15 cellular contexts compared by ENCODE assay signal in genomic region chr2:26754972-26755670, GRCh38. TPM values are rescaled to one million over a fixed set of nuclear protein-coding genes. Genes with fewer than 3 reads are reported as not detected.
A peak's percentile ranks its signal among the peaks of the same experiment; 100 is the strongest.
DNase-seq lines count a peak whose midpoint lies in the region; ATAC-seq and TF ChIP-seq lines count a peak whose summit lies in the region.
"Had no signal": no experiment of that assay in that cellular context is flagged by ENCODE, and none has a peak within 500 bp of the region (broad histone marks: within the 10 kb centered on the region; RNA-seq: fewer than 3 reads in every experiment).

No MANE protein-coding gene starts in this region.

- no peak overlapping the region for H3K4me3 ChIP-seq in Caco-2 (ENCODE audit: low read depth, low read length)
- H3K4me3 ChIP-seq in HUES64 (ENCODE audit: low read length): no peak overlapping the region
- no peak overlapping the region for H3K4me3 ChIP-seq in SK-N-SH (ENCODE audit: low read depth in 2 of 2, low read length in 1 of 2)
- H3K4me3 ChIP-seq in mesenchymal stem cell (ENCODE audit: insufficient read depth in 1 of 2, low read depth in 1 of 2, low read length in 2 of 2): no peak overlapping the region
- H3K4me3 ChIP-seq: heart right ventricle, right lobe of liver had no signal

- no peaks in the 10 kb centered on the region for H3K9me2 ChIP-seq in SK-N-SH

- H3K36me3 ChIP-seq in Caco-2 (ENCODE audit: control insufficient read depth, insufficient read depth, low read length): no peaks in the 10 kb centered on the region
- no peaks in the 10 kb centered on the region for H3K36me3 ChIP-seq in HUES64 (ENCODE audit: insufficient read depth, low read length)
- no peaks in the 10 kb centered on the region for H3K36me3 ChIP-seq in SK-N-SH (replicated peaks in 1 of 2; ENCODE audit: control insufficient read depth in 1 of 2, insufficient read depth in 2 of 2, low read length in 1 of 2)
- H3K36me3 ChIP-seq in mesenchymal stem cell (ENCODE audit: control insufficient read depth in 1 of 2, insufficient read depth in 2 of 2, low read depth in 1 of 2, low read length in 2 of 2): no peaks in the 10 kb centered on the region
- H3K36me3 ChIP-seq: heart right ventricle, right lobe of liver had no signal

- no peak overlapping the region for H4K91ac ChIP-seq in mesenchymal stem cell (ENCODE audit: low read length)

- H3K9me3 ChIP-seq in Caco-2: peaks cover 11% of the 10 kb centered on the region
- peaks cover 7% of the 10 kb centered on the region for H3K9me3 ChIP-seq in HUES64 (ENCODE audit: insufficient read depth, low read depth, low read length)
- no peaks in the 10 kb centered on the region for H3K9me3 ChIP-seq in SK-N-SH
- H3K9me3 ChIP-seq in mesenchymal stem cell (ENCODE audit: control insufficient read depth, low read length): no peaks in the 10 kb centered on the region
- H3K9me3 ChIP-seq: right lobe of liver had no signal

- TF ChIP-seq EP300 in SK-N-SH (IDR thresholded peaks at IDR 0.05; ENCODE audit: borderline replicate concordance in 1 of 2, low read depth in 1 of 2, low read length in 1 of 2): no peak

- POLR2A ChIA-PET in Caco-2 (lab: Charles Lee): no interaction called here
- POLR2A ChIA-PET in SK-N-SH (lab: Yijun Ruan, JAX): no interaction called here

- H2BK5ac ChIP-seq in mesenchymal stem cell (ENCODE audit: low read depth, low read length, poor library complexity, severe bottlenecking): no peak overlapping the region

- no peak overlapping the region for H3K9ac ChIP-seq in HUES64 (ENCODE audit: low read depth, low read length)
- H3K9ac ChIP-seq in SK-N-SH: no peak overlapping the region
- H3K9ac ChIP-seq in mesenchymal stem cell (ENCODE audit: low read length): no peak overlapping the region

- intact Hi-C loops in Caco-2 (cut with micrococcal nuclease; ENCODE audit: unreplicated experiment): no loop called here

- H3K4me2 ChIP-seq in SK-N-SH (no peak overlapping the region), mesenchymal stem cell (ENCODE audit: low read length, poor library complexity, severe bottlenecking) (no peak overlapping the region)

- DNase-seq in Caco-2: no peak
- peak; percentile 10 for DNase-seq in SK-N-SH
- DNase-seq in mesenchymal stem cell: no peak
- no peak for DNase-seq in GM20000 (ENCODE audit: low spot score)
- DNase-seq in activated T-cell treated with anti-CD3 and anti-CD28 coated beads, Interleukin-2, amount 50 U/mL, for 48 hours: no peak
- DNase-seq: heart right ventricle; NCI-H226; right lobe of liver; stimulated activated CD4-positive, alpha-beta T cell treated with anti-CD3 and anti-CD28 coated beads, Interleukin-4, amount 100 ng/mL, for 24 hours; stimulated activated naive CD8-positive, alpha-beta T cell treated with anti-CD3 and anti-CD28 coated beads, Interleukin-15, Interleukin-2, amounts not matched to agents 100 U/mL and 50 U/mL, for 24 hours; T1000 had no signal

- CTCF ChIA-PET in Caco-2 (lab: Charles Lee): no interaction called here
- CTCF ChIA-PET in SK-N-SH (lab: Yijun Ruan, JAX): interaction anchor here (0.9 to 5.6 kb wide), 6 partner anchors 10 to 178 kb away, joined by 3 to 62 read pairs (median 6); partner anchors contain the start of gene SLC35F6

- no peak overlapping the region for H2BK120ac ChIP-seq in mesenchymal stem cell (ENCODE audit: low read depth, low read length)

- H2AK5ac ChIP-seq in mesenchymal stem cell (ENCODE audit: low read length, severe bottlenecking): peak overlapping the region; percentile 14

- peak overlapping the region in 1 of 2 experiments; percentile 87 for H2BK12ac ChIP-seq in mesenchymal stem cell (ENCODE audit: low read length in 2 of 2)

- H3F3A ChIP-seq in SK-N-SH (replicated peaks; ENCODE audit: insufficient read depth): peaks cover 6% of the 10 kb centered on the region

- H3K27me3 Mint-ChIP-seq in Caco-2 (ENCODE audit: insufficient read depth, unreplicated experiment): no peaks in the 10 kb centered on the region
- H3K27me3 Mint-ChIP-seq: activated naive CD8-positive, alpha-beta T cell had no signal

- no peak for TF ChIP-seq RAD21 in SK-N-SH (IDR thresholded peaks at IDR 0.05; ENCODE audit: low read length)

- H3K27ac Mint-ChIP-seq in Caco-2 (ENCODE audit: unreplicated experiment): peak overlapping the region; percentile 37
- H3K27ac Mint-ChIP-seq: activated naive CD8-positive, alpha-beta T cell had no signal

- H4K20me1 ChIP-seq in SK-N-SH (ENCODE audit: insufficient read depth): no peaks in the 10 kb centered on the region

- H3K4me1 ChIP-seq in Caco-2 (peaks cover 58% of the 10 kb centered on the region), HUES64 (ENCODE audit: insufficient read depth, low read length) (peaks cover 47% of the 10 kb centered on the region), SK-N-SH (ENCODE audit: control insufficient read depth in 1 of 2, insufficient read depth in 2 of 2, low read depth in 1 of 2, low read length in 1 of 2) (peaks cover 15 to 18% of the 10 kb centered on the region in 2 experiments; a peak in 3 of 4 replicates), mesenchymal stem cell (ENCODE audit: control insufficient read depth, insufficient read depth, low read depth, low read length) (peaks cover 15% of the 10 kb centered on the region)

- H3K9me3 Mint-ChIP-seq in Caco-2 (ENCODE audit: unreplicated experiment): peaks cover 9% of the 10 kb centered on the region
- H3K9me3 Mint-ChIP-seq: central memory CD8-positive, alpha-beta T cell had no signal

- H3K27ac ChIP-seq in HUES64 (ENCODE audit: low read depth, low read length) (peak overlapping the region; percentile 5; the same call in 1 of the 2 replicates), SK-N-SH (ENCODE audit: low read depth in 2 of 2, low read length in 1 of 2) (no peak overlapping the region), mesenchymal stem cell (ENCODE audit: low read length, poor library complexity, severe bottlenecking) (peak overlapping the region; percentile 13)
- H3K27ac ChIP-seq: heart right ventricle, right lobe of liver had no signal

- WGBS in HUES64: 48% methylated on average over 4 of the region's 4 CpGs
- WGBS in SK-N-SH (ENCODE audit: low lambda C conversion rate): 91% methylated on average over 4 of the region's 4 CpGs
- 83% methylated on average over 3 of the region's 4 CpGs for WGBS in mesenchymal stem cell

- H3K27me3 ChIP-seq in Caco-2 (replicated peaks; ENCODE audit: control insufficient read depth, insufficient read depth, low read length): no peaks in the 10 kb centered on the region
- H3K27me3 ChIP-seq in HUES64 (ENCODE audit: insufficient read depth, low read length): peaks cover 17% of the 10 kb centered on the region
- H3K27me3 ChIP-seq in SK-N-SH (ENCODE audit: insufficient read depth): no peaks in the 10 kb centered on the region
- H3K27me3 ChIP-seq in mesenchymal stem cell (ENCODE audit: control insufficient read depth in 1 of 2, insufficient read depth in 1 of 2, low read length in 2 of 2): no peaks in the 10 kb centered on the region
- H3K27me3 ChIP-seq: heart right ventricle, right lobe of liver had no signal

- no peak overlapping the region for H3K4me3 Mint-ChIP-seq in Caco-2 (ENCODE audit: unreplicated experiment)
- H3K4me3 Mint-ChIP-seq: activated naive CD8-positive, alpha-beta T cell; central memory CD8-positive, alpha-beta T cell had no signal

- H3K18ac ChIP-seq in mesenchymal stem cell (ENCODE audit: low read depth in 1 of 2, low read length in 2 of 2): no peak overlapping the region

- no peak overlapping the region for H4K8ac ChIP-seq in mesenchymal stem cell (ENCODE audit: low read length)

- H3K23ac ChIP-seq in mesenchymal stem cell (ENCODE audit: low read length in 2 of 2): no peak overlapping the region

- H3K36me3 Mint-ChIP-seq in Caco-2 (ENCODE audit: insufficient read depth, unreplicated experiment): peaks cover 19% of the 10 kb centered on the region

- H3K4me1 Mint-ChIP-seq in Caco-2 (ENCODE audit: low read depth, unreplicated experiment): peaks cover 27% of the 10 kb centered on the region
- H3K4me1 Mint-ChIP-seq: central memory CD8-positive, alpha-beta T cell had no signal

- TF ChIP-seq CTCF in Caco-2 (IDR thresholded peaks at IDR 0.05; ENCODE audit: insufficient read depth in 1 of 2, low read depth in 1 of 2, low read length in 1 of 2, severe bottlenecking in 1 of 2, unreplicated experiment in 1 of 2) (no peak), SK-N-SH (IDR thresholded peaks at IDR 0.05) (no peak), GM20000 (IDR thresholded peaks at IDR 0.05; ENCODE audit: extremely low read depth, missing control alignments) (no peak)

- peak overlapping the region in 1 of 2 experiments; percentile 43 for H3K4ac ChIP-seq in mesenchymal stem cell (ENCODE audit: low read depth in 1 of 2, low read length in 2 of 2)

- no TSS peak for BruUV-seq in Caco-2 (replicated peaks; lab: Mats Ljungman, UMichigan)

- no peaks in the 10 kb centered on the region for H3K79me1 ChIP-seq in mesenchymal stem cell (replicated peaks; ENCODE audit: low read length, poor library complexity, severe bottlenecking)

- no peak overlapping the region for H2BK15ac ChIP-seq in mesenchymal stem cell (ENCODE audit: low read depth, poor library complexity, severe bottlenecking)

- no peak overlapping the region for H3K14ac ChIP-seq in mesenchymal stem cell (ENCODE audit: low read length in 2 of 2)

- no peak for ATAC-seq in HG02973 (IDR thresholded peaks at IDR 0.05; ENCODE audit: unreplicated experiment)
- ATAC-seq: heart right ventricle; right lobe of liver; stimulated activated naive CD8-positive, alpha-beta T cell treated with anti-CD3 and anti-CD28 coated beads, Interleukin-15, Interleukin-2, amounts not matched to agents 100 U/mL and 50 U/mL, for 24 hours had no signal

- H2AFZ ChIP-seq in SK-N-SH (ENCODE audit: low read depth): no peak overlapping the region
- H2AFZ ChIP-seq in mesenchymal stem cell (ENCODE audit: low read depth, low read length): no peak overlapping the region

- no peaks in the 10 kb centered on the region for H3K79me2 ChIP-seq in SK-N-SH (ENCODE audit: insufficient read depth)

TF ChIP-seq in SK-N-SH, 30 proteins besides CTCF, POLR2A, EP300 and RAD21 (continues in another document):
- TF ChIP-seq RCOR1 (IDR thresholded peaks at IDR 0.05; ENCODE audit: low read length) (no peak), SMC3 (IDR thresholded peaks at IDR 0.05; ENCODE audit: low read depth, low read length) (no peak), NFIC (IDR thresholded peaks at IDR 0.05; ENCODE audit: borderline replicate concordance) (no peak), RFX5 (IDR thresholded peaks at IDR 0.05; ENCODE audit: low read length) (no peak)

RNA-seq across cellular contexts. Expression of gene SLC35F6, which starts 9.0 kb away (rescaled TPM):
- 44.1 and 45.7 TPM in 2 replicates for total RNA-seq in Caco-2 (2022)
- polyA plus RNA-seq in HUES64 (2013, experiment 1 of 2): 9.9 TPM
- polyA plus RNA-seq in HUES64 (2013, experiment 2 of 2): 10.7 TPM
- 15.9 and 16.0 TPM in 2 replicates for polyA plus RNA-seq in SK-N-SH (2012; rRNA removed)
- polyA plus RNA-seq in SK-N-SH (2012; cell fraction: cytosol; rRNA removed): 8.3 and 12.6 TPM in 2 replicates
- 10.6 and 12.1 TPM in 2 replicates for polyA plus RNA-seq in SK-N-SH (2012; cell fraction: nucleus; rRNA removed)
- polyA plus RNA-seq in mesenchymal stem cell (2013, experiment 1 of 2): 62.3 TPM
- polyA plus RNA-seq in mesenchymal stem cell (2013, experiment 2 of 2): 60.2 TPM

RNA-seq across cellular contexts. Expression of gene CENPA, which starts 30.7 kb away (rescaled TPM):
- total RNA-seq in Caco-2 (2022): 38.4 and 39.9 TPM in 2 replicates
- 16.8 TPM for polyA plus RNA-seq in HUES64 (2013, experiment 1 of 2)
- polyA plus RNA-seq in HUES64 (2013, experiment 2 of 2): 23.5 TPM
- 17.0 and 19.5 TPM in 2 replicates for polyA plus RNA-seq in SK-N-SH (2012; rRNA removed)
- 15.4 and 19.7 TPM in 2 replicates for polyA plus RNA-seq in SK-N-SH (2012; cell fraction: cytosol; rRNA removed)
- 8.0 and 9.4 TPM in 2 replicates for polyA plus RNA-seq in SK-N-SH (2012; cell fraction: nucleus; rRNA removed)
- 3.5 TPM for polyA plus RNA-seq in mesenchymal stem cell (2013, experiment 1 of 2)
- 3.1 TPM for polyA plus RNA-seq in mesenchymal stem cell (2013, experiment 2 of 2)

Comparison
In these comparisons a context has a peak if more than half of its experiments do, and no peak if none do; other contexts are left out.
1. H3K27ac ChIP-seq: peak in HUES64 (single experiment) and mesenchymal stem cell (single experiment); none in SK-N-SH (0 of 2).